22 cellular contexts compared by ENCODE assay signal in the genomic region with DNA sequence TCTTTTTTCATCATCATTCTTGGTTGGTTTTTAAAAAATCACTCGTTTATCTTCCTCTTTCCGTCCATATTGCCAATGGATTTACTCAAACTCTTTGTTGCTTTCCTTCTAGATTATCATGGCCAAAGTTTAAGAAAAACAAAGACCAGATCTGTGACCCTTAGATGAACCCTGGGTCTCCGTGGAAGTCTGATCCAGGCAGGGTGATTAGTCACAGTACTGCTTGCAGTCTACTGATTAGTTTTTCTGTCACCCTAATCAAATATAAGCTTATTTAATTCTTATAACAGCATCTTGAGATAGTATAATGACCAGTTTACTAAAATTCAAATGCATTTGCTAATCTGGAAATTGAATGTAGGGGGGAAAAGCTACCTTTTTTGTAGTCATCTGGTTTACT. TPM values are rescaled to one million over a fixed set of nuclear protein-coding genes. Genes with fewer than 3 reads are reported as not detected.
DNase-seq lines count a peak whose midpoint lies in the region; ATAC-seq, FAIRE-seq and TF ChIP-seq lines count a peak whose summit lies in the region.
"Had no signal": no experiment of that assay in that cellular context is flagged by ENCODE, and none has a peak within 500 bp of the region (broad histone marks: within the 10 kb centered on the region; RNA-seq: fewer than 3 reads in every experiment).

No MANE protein-coding gene starts in this region.

- 17% methylated on average over 3 of the region's 3 CpGs for WGBS in A549 (ENCODE audit: missing lambda C conversion rate)
- 0% methylated on average over 3 of the region's 3 CpGs for WGBS in K562 (ENCODE audit: insufficient coverage, low coverage, missing lambda C conversion rate)

- in situ Hi-C loops in K562 (cut with MboI): no loop called here

- TF ChIP-seq CTCF in A549 (IDR thresholded peaks at IDR 0.05) (no peak), K562 (IDR thresholded peaks at IDR 0.05 in 2 of 3, conservative IDR thresholded peaks at IDR 0.05 in 1 of 3; ENCODE audit: insufficient read depth in 2 of 3, low read depth in 1 of 3, low read length in 3 of 3) (no peak)

- no peaks in the 10 kb centered on the region for H3K79me2 ChIP-seq in K562 (ENCODE audit: control insufficient read depth, insufficient read depth, low read length)

- H3K4me2 ChIP-seq in A549: peak overlapping the region; percentile 72
- H3K4me2 ChIP-seq in K562 (ENCODE audit: insufficient read depth, low read length): no peak overlapping the region

- no TSS peak for BruUV-seq in K562 (replicated peaks; lab: Mats Ljungman, UMichigan)

- no peak for TF ChIP-seq POLR2A in A549 (IDR thresholded peaks at IDR 0.05; ENCODE audit: low read length)
- no peak for TF ChIP-seq POLR2A in K562 (conservative IDR thresholded peaks at IDR 0.05)

- H3K36me3 ChIP-seq in K562 (ENCODE audit: control insufficient read depth, insufficient read depth, low read length): no peaks in the 10 kb centered on the region
- H3K36me3 ChIP-seq: Peyer's patch had no signal

- intact Hi-C loops in K562 (cut with micrococcal nuclease): no loop called here

- peak; percentile 7 to 29 for DNase-seq in A549 (ENCODE audit: low read depth in 1 of 2, low spot score in 1 of 2)
- DNase-seq in NCI-H226: peak; percentile 9
- peak; percentile 28 to 65 (median 35) for DNase-seq in K562 (ENCODE audit: extremely low read depth in 1 of 4, low spot score in 3 of 4)
- no peak for DNase-seq in left lobe of liver (ENCODE audit: low spot score)
- DNase-seq in hippocampal formation (lab: John Stamatoyannopoulos, UW): no peak
- DNase-seq in anterior cingulate cortex (lab: John Stamatoyannopoulos, UW): no peak
- no peak for DNase-seq in stimulated activated CD4-positive, alpha-beta T cell treated with anti-CD3 and anti-CD28 coated beads, Interleukin-15, amount 100 ng/mL, for 24 hours
- DNase-seq: activated CD4-positive, alpha-beta T cell treated with anti-CD3 and anti-CD28 coated beads, Interleukin-2, amount 50 U/mL, for 1 hour; activated naive CD8-positive, alpha-beta T cell treated with anti-CD3 and anti-CD28 coated beads for 36 hours; activated T-cell treated with anti-CD3 and anti-CD28 coated beads, Interleukin-2, amount 50 U/mL, for 4 hours; CD4-positive, alpha-beta T cell; GDM1; left cardiac atrium; NCI-H2029; NCI-H524; Peyer's patch; testis had no signal

- CTCF ChIA-PET in A549 (lab: Yijun Ruan, JAX) (interaction anchor here (0.6 to 1.8 kb wide), 3 partner anchors 32 to 182 kb away, joined by 3 to 4 read pairs (median 3); a partner anchor contains a TSS), K562 (lab: Yijun Ruan, JAX; ENCODE audit: low intra/inter-chr PET ratio) (no interaction called here)

- H3K4me1 ChIP-seq in A549 (peaks cover 22% of the 10 kb centered on the region), K562 (replicated peaks in 1 of 2; ENCODE audit: control insufficient read depth in 2 of 2, insufficient read depth in 2 of 2, low read length in 2 of 2) (peaks cover 4 to 20% of the 10 kb centered on the region in 2 experiments)
- H3K4me1 ChIP-seq: Peyer's patch, testis had no signal

- FAIRE-seq in A549 (lab: Jason Lieb, UNC): no peak
- FAIRE-seq in K562 (lab: Jason Lieb, UNC): peak; percentile 29

- no peaks in the 10 kb centered on the region for H3K27me3 ChIP-seq in K562 (ENCODE audit: control insufficient read depth in 2 of 2, insufficient read depth in 2 of 2, low read length in 2 of 2)
- H3K27me3 ChIP-seq: Peyer's patch, testis had no signal

- peak in 1 of 2 experiments; percentile 47; a peak in 2 of 6 replicates for ATAC-seq in A549
- peak; percentile 80 for ATAC-seq in K562
- peak; percentile 69 for ATAC-seq in left lobe of liver
- no peak for ATAC-seq in HG03097 (IDR thresholded peaks at IDR 0.05; ENCODE audit: low FRiP score, unreplicated experiment)
- ATAC-seq: activated T-cell treated with anti-CD3 and anti-CD28 coated beads, Interleukin-2, amount 50 U/mL, for 4 hours had no signal

- H3K27ac ChIP-seq in A549 (no peak overlapping the region), K562 (ENCODE audit: extremely low read depth, low read depth, low read length) (no peak overlapping the region)
- H3K27ac ChIP-seq: Peyer's patch, testis had no signal

- H3K9me3 ChIP-seq in A549 (no peaks in the 10 kb centered on the region; the same call in 2 of the 3 replicates), K562 (replicated peaks; ENCODE audit: control insufficient read depth, insufficient read depth, low read depth, low read length) (no peaks in the 10 kb centered on the region)
- H3K9me3 ChIP-seq: Peyer's patch, testis had no signal

- H4K20me1 ChIP-seq in K562 (replicated peaks; ENCODE audit: control insufficient read depth, insufficient read depth, low read length): no peaks in the 10 kb centered on the region

- no peaks in the 10 kb centered on the region for H3K9me1 ChIP-seq in K562 (ENCODE audit: control insufficient read depth, insufficient read depth, low read length)

- TF ChIP-seq RAD21 in A549 (conservative IDR thresholded peaks at IDR 0.05 in 1 of 2, IDR thresholded peaks at IDR 0.05 in 1 of 2) (no peak), K562 (CRISPR knock-in tag; conservative IDR thresholded peaks at IDR 0.05 in 1 of 2, IDR thresholded peaks at IDR 0.05 in 1 of 2) (no peak)

- H2AFZ ChIP-seq in K562 (ENCODE audit: low read depth, low read length): no peak overlapping the region

- TF ChIP-seq EP300 in A549 (IDR thresholded peaks at IDR 0.05) (no peak), K562 (IDR thresholded peaks at IDR 0.05; ENCODE audit: low read length) (peak; percentile 63; the same call in 1 of the 2 replicates)

- H3K9ac ChIP-seq in K562 (ENCODE audit: insufficient read depth in 1 of 2, low read depth in 2 of 2, low read length in 2 of 2): no peak overlapping the region

- POLR2A ChIA-PET in A549 (lab: Yijun Ruan, JAX) (no interaction called here), K562 (lab: Yijun Ruan, JAX) (interaction anchor here (0.6 kb wide), 1 partner anchor 331 kb away, joined by 3 read pairs; no protein-coding TSS in a partner anchor)

- H3K4me3 ChIP-seq in A549: no peak overlapping the region
- no peak overlapping the region for H3K4me3 ChIP-seq in K562
- H3K4me3 ChIP-seq: Peyer's patch, testis had no signal

TF ChIP-seq in A549, 52 proteins besides CTCF, POLR2A, EP300 and RAD21 (continues in another document):
- TF ChIP-seq RFX5 (IDR thresholded peaks at IDR 0.05): no peak

RNA-seq across cellular contexts. Expression of a gene that starts 6.0 kb away (rescaled TPM):
- polyA plus RNA-seq in A549 (2011; rRNA removed) (not detected in 2 replicates), A549 (2017; fragmentation: RNase III; extraction: RNeasy Plus Mini Kit Qiagen cat#74134 plus additional on column Dnase treatment) (not detected in 3 replicates), K562 (2011; rRNA removed) (not detected in 2 replicates), K562 (2014; fragmentation: Illumina TruSeq; extraction: Trizol) (not detected in 2 replicates), K562 (2014; fragmentation: Nextera tagmentation; extraction: Ambion mirVana) (not detected), K562 (2014; rRNA removed) (not detected in 2 replicates)
- not detected in 2 replicates for polyA plus RNA-seq in A549 (2012; cell fraction: cytosol; rRNA removed)
- polyA plus RNA-seq in A549 (2012; cell fraction: nucleus; rRNA removed): not detected in 2 replicates
- not detected in 2 replicates for polyA minus RNA-seq in A549 (2011; rRNA and poly(A)+ RNA removed)
- total RNA-seq in K562 (2011; cell fraction: chromatin; rRNA removed; ENCODE audit: low replicate concordance): not detected in 2 replicates
- total RNA-seq in K562 (2011; cell fraction: nucleolus; rRNA removed): not detected in 2 replicates
- total RNA-seq in K562 (2011; cell fraction: nucleoplasm; rRNA removed): not detected in 2 replicates
- total RNA-seq in K562 (2014; rRNA removed) (not detected in 2 replicates), K562 (2014; rRNA removed; fragmentation: Illumina TruSeq; extraction: Trizol) (not detected in 2 replicates), K562 (2015; rRNA removed; fragmentation: Illumina TruSeq; extraction: Trizol) (not detected in 2 replicates), K562 (2021) (not detected in 2 replicates), left lobe of liver (not detected)
- polyA plus RNA-seq in K562 (2011; cell fraction: cytosol; rRNA removed): not detected in 2 replicates
- not detected in 2 replicates for polyA plus RNA-seq in K562 (2011; cell fraction: nucleus; rRNA removed)
- not detected in 2 replicates for polyA plus RNA-seq in K562 (2012)
- not detected in 2 replicates for polyA minus RNA-seq in K562 (2011; rRNA and poly(A)+ RNA removed)
- polyA minus RNA-seq in K562 (2011; cell fraction: cytosol; rRNA and poly(A)+ RNA removed): not detected in 2 replicates
- not detected in 2 replicates for polyA minus RNA-seq in K562 (2011; cell fraction: nucleus; rRNA and poly(A)+ RNA removed)
- total RNA-seq: A172; activated naive CD8-positive, alpha-beta T cell treated with anti-CD3 and anti-CD28 coated beads for 36 hours; activated T-cell treated with anti-CD3 and anti-CD28 coated beads, Interleukin-2, amount 50 U/mL, for 4 hours; CD4-positive, alpha-beta T cell; chondrocyte; left cardiac atrium; Peyer's patch; posterior vena cava; T-helper 2 cell treated with Interferon-gamma antibody and Interleukin-4, amounts not matched to agents 100 ng/mL and 5 ng/mL, for 36 hours; testis had no signal

RNA-seq across cellular contexts. Expression of a gene that starts 32.3 kb away (rescaled TPM):
- polyA plus RNA-seq in A549 (2011; rRNA removed): 12.2 and 22.1 TPM in 2 replicates
- polyA plus RNA-seq in A549 (2012; cell fraction: cytosol; rRNA removed): 10.8 and 14.6 TPM in 2 replicates
- 9.6 and 10.1 TPM in 2 replicates for polyA plus RNA-seq in A549 (2012; cell fraction: nucleus; rRNA removed)
- 17.4 to 22.2 TPM (median 18.0 TPM) in 3 replicates for polyA plus RNA-seq in A549 (2017; fragmentation: RNase III; extraction: RNeasy Plus Mini Kit Qiagen cat#74134 plus additional on column Dnase treatment)
- 2.3 and 3.6 TPM in 2 replicates for polyA minus RNA-seq in A549 (2011; rRNA and poly(A)+ RNA removed)
- total RNA-seq in K562 (2011; cell fraction: chromatin; rRNA removed; ENCODE audit: low replicate concordance): 3.8 and 7.0 TPM in 2 replicates
- 2.6 and 2.8 TPM in 2 replicates for total RNA-seq in K562 (2011; cell fraction: nucleolus; rRNA removed)
- 5.9 and 6.8 TPM in 2 replicates for total RNA-seq in K562 (2011; cell fraction: nucleoplasm; rRNA removed)
- 62.9 and 64.7 TPM in 2 replicates for total RNA-seq in K562 (2014; rRNA removed)
- 38.8 and 40.8 TPM in 2 replicates for total RNA-seq in K562 (2014; rRNA removed; fragmentation: Illumina TruSeq; extraction: Trizol)
- total RNA-seq in K562 (2015; rRNA removed; fragmentation: Illumina TruSeq; extraction: Trizol): 17.0 and 17.9 TPM in 2 replicates
- total RNA-seq in K562 (2021): 63.7 and 64.7 TPM in 2 replicates
- polyA plus RNA-seq in K562 (2011; rRNA removed): 30.9 and 36.9 TPM in 2 replicates
- 7.4 and 33.2 TPM in 2 replicates for polyA plus RNA-seq in K562 (2011; cell fraction: cytosol; rRNA removed)
- 7.2 and 7.6 TPM in 2 replicates for polyA plus RNA-seq in K562 (2011; cell fraction: nucleus; rRNA removed)
- polyA plus RNA-seq in K562 (2012): 44.8 and 49.3 TPM in 2 replicates
- 11.6 and 12.4 TPM in 2 replicates for polyA plus RNA-seq in K562 (2014; fragmentation: Illumina TruSeq; extraction: Trizol)
- 10 to 100 TPM in 1 of 2 experiments, 1 to 10 TPM in 1; 8.5 to 14.5 TPM for polyA plus RNA-seq in K562 (2014; fragmentation: Nextera tagmentation; extraction: Ambion mirVana)
- 45.4 and 46.6 TPM in 2 replicates for polyA plus RNA-seq in K562 (2014; rRNA removed)
- polyA minus RNA-seq in K562 (2011; rRNA and poly(A)+ RNA removed): 6.0 and 7.6 TPM in 2 replicates
- 2.9 and 6.4 TPM in 2 replicates for polyA minus RNA-seq in K562 (2011; cell fraction: cytosol; rRNA and poly(A)+ RNA removed)
- 2.3 and 4.7 TPM in 2 replicates for polyA minus RNA-seq in K562 (2011; cell fraction: nucleus; rRNA and poly(A)+ RNA removed)
- total RNA-seq in left lobe of liver: 73.4 TPM

Comparison
In these comparisons a context has a peak if more than half of its experiments do, and no peak if none do; other contexts are left out.
1. DNase-seq: peak in A549 (2 of 2), NCI-H226 (single experiment) and K562 (4 of 4); none in left lobe of liver (single experiment), hippocampal formation (0 of 2), anterior cingulate cortex (0 of 58) and stimulated activated CD4-positive, alpha-beta T cell treated with anti-CD3 and anti-CD28 coated beads, Interleukin-15, amount 100 ng/mL, for 24 hours (single experiment).